Comparison of ENCODE assay signal across 20 cellular contexts in genomic region chr4:8819019-8819418, GRCh38. TPM values are rescaled to one million over a fixed set of nuclear protein-coding genes. Genes with fewer than 3 reads are reported as not detected.
"Had no signal": no experiment of that assay in that cellular context is flagged by ENCODE, and none has a peak within 500 bp of the region (broad histone marks: within the 10 kb centered on the region; RNA-seq: fewer than 3 reads in every experiment).

No MANE protein-coding gene starts in this region.

- H3K4me3 ChIP-seq: left ventricle myocardium inferior, psoas muscle, right lobe of liver had no signal

- DNase-seq: activated CD4-positive, alpha-beta T cell treated with anti-CD3 and anti-CD28 coated beads for 4 hours; activated T-cell treated with anti-CD3 and anti-CD28 coated beads for 4 hours; left ventricle myocardium inferior; mesendoderm; nucleus accumbens; T-helper 2 cell had no signal

- H3K4me1 Mint-ChIP-seq: activated naive CD4-positive, alpha-beta T cell treated with anti-CD3 and anti-CD28 coated beads, Interleukin-2, amount 10 ng/mL, durations not matched to agents 7 days and 5 days; natural killer cell; stimulated activated naive CD8-positive, alpha-beta T cell treated with anti-CD3 and anti-CD28 coated beads, Interleukin-15, amount 100 ng/mL, for 72 hours; WTC11 had no signal

- H3K4me1 ChIP-seq: left ventricle myocardium inferior, psoas muscle, right lobe of liver had no signal

- H3K27ac ChIP-seq: left ventricle myocardium inferior, psoas muscle, right lobe of liver had no signal

- H3K9me3 Mint-ChIP-seq: activated naive CD4-positive, alpha-beta T cell treated with anti-CD3 and anti-CD28 coated beads, Interleukin-2, amount 10 ng/mL, durations not matched to agents 7 days and 5 days; natural killer cell; stimulated activated naive CD8-positive, alpha-beta T cell treated with anti-CD3 and anti-CD28 coated beads, Interleukin-15, amount 100 ng/mL, for 72 hours; WTC11 had no signal

- FAIRE-seq: astrocyte, endometrium, islet of Langerhans, TTC549 had no signal

- H3K4me3 Mint-ChIP-seq: activated CD8-positive, alpha-beta T cell treated with anti-CD3 and anti-CD28 coated beads, Interleukin-2, amount 10 ng/mL, durations not matched to agents 7 days and 5 days; activated naive CD4-positive, alpha-beta T cell treated with anti-CD3 and anti-CD28 coated beads, Interleukin-2, amount 10 ng/mL, durations not matched to agents 7 days and 5 days; natural killer cell; stimulated activated naive CD8-positive, alpha-beta T cell treated with anti-CD3 and anti-CD28 coated beads, Interleukin-15, amount 100 ng/mL, for 72 hours; WTC11 had no signal

- H3K36me3 ChIP-seq: left ventricle myocardium inferior, right lobe of liver had no signal

- H3K9me3 ChIP-seq: psoas muscle, right lobe of liver had no signal

- H3K36me3 Mint-ChIP-seq: activated naive CD4-positive, alpha-beta T cell treated with anti-CD3 and anti-CD28 coated beads, Interleukin-2, amount 10 ng/mL, durations not matched to agents 7 days and 5 days; natural killer cell; WTC11 had no signal

- H3K27ac Mint-ChIP-seq: activated CD8-positive, alpha-beta T cell treated with anti-CD3 and anti-CD28 coated beads, Interleukin-2, amount 10 ng/mL, durations not matched to agents 7 days and 5 days; activated naive CD4-positive, alpha-beta T cell treated with anti-CD3 and anti-CD28 coated beads, Interleukin-2, amount 10 ng/mL, durations not matched to agents 7 days and 5 days; natural killer cell; stimulated activated naive CD8-positive, alpha-beta T cell treated with anti-CD3 and anti-CD28 coated beads, Interleukin-15, amount 100 ng/mL, for 72 hours; WTC11 had no signal

- H3K27me3 ChIP-seq: right lobe of liver had no signal

RNA-seq across cellular contexts. Expression of gene HMX1, which starts 52.6 kb away (rescaled TPM):
- total RNA-seq: activated CD8-positive, alpha-beta T cell treated with anti-CD3 and anti-CD28 coated beads, Interleukin-2, amount 10 ng/mL, durations not matched to agents 7 days and 5 days; esophagus mucosa; left ventricle myocardium inferior; natural killer cell; psoas muscle; right lobe of liver had no signal
- polyA plus RNA-seq: adipose tissue, psoas muscle, urinary bladder had no signal
